ENCODE assay signal across 2 cellular contexts in the genomic region with DNA sequence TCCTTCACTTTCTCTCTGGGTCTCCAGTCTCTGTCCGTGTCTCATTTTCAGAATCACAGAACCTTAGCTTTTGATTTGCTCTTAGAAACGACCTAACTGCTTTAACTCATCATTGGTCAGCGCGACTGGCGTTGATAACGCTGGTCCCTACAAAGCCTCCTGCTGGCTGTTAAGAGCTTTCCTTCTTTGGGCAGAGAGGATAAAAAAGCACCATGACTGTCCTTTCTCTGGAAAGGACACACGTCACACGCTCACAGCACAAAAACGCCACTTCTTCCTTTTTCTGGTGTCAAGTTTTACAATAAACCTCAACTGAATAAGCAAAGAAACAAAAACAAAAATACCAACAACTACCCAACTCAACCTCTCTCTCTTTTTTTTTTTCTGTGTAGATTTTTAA.
TF ChIP-seq lines count a peak whose summit lies in the region.

No MANE protein-coding gene starts in this region.

TF ChIP-seq in GM23338, 12 proteins besides CTCF, POLR2A, EP300 and RAD21 (continues in another document):
- TF ChIP-seq, protein P1, sequence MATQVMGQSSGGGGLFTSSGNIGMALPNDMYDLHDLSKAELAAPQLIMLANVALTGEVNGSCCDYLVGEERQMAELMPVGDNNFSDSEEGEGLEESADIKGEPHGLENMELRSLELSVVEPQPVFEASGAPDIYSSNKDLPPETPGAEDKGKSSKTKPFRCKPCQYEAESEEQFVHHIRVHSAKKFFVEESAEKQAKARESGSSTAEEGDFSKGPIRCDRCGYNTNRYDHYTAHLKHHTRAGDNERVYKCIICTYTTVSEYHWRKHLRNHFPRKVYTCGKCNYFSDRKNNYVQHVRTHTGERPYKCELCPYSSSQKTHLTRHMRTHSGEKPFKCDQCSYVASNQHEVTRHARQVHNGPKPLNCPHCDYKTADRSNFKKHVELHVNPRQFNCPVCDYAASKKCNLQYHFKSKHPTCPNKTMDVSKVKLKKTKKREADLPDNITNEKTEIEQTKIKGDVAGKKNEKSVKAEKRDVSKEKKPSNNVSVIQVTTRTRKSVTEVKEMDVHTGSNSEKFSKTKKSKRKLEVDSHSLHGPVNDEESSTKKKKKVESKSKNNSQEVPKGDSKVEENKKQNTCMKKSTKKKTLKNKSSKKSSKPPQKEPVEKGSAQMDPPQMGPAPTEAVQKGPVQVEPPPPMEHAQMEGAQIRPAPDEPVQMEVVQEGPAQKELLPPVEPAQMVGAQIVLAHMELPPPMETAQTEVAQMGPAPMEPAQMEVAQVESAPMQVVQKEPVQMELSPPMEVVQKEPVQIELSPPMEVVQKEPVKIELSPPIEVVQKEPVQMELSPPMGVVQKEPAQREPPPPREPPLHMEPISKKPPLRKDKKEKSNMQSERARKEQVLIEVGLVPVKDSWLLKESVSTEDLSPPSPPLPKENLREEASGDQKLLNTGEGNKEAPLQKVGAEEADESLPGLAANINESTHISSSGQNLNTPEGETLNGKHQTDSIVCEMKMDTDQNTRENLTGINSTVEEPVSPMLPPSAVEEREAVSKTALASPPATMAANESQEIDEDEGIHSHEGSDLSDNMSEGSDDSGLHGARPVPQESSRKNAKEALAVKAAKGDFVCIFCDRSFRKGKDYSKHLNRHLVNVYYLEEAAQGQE (IDR thresholded peaks at IDR 0.05; ENCODE audit: unreplicated experiment) = no peak
- no peak for TF ChIP-seq ZNF114 (CRISPR knock-in tag; IDR thresholded peaks at IDR 0.05)
- no peak for TF ChIP-seq CREB1 (CRISPR knock-in tag; IDR thresholded peaks at IDR 0.05; ENCODE audit: low read depth)
- no peak for TF ChIP-seq STAT1 (IDR thresholded peaks at IDR 0.05; ENCODE audit: unreplicated experiment)
- TF ChIP-seq, protein P2, sequence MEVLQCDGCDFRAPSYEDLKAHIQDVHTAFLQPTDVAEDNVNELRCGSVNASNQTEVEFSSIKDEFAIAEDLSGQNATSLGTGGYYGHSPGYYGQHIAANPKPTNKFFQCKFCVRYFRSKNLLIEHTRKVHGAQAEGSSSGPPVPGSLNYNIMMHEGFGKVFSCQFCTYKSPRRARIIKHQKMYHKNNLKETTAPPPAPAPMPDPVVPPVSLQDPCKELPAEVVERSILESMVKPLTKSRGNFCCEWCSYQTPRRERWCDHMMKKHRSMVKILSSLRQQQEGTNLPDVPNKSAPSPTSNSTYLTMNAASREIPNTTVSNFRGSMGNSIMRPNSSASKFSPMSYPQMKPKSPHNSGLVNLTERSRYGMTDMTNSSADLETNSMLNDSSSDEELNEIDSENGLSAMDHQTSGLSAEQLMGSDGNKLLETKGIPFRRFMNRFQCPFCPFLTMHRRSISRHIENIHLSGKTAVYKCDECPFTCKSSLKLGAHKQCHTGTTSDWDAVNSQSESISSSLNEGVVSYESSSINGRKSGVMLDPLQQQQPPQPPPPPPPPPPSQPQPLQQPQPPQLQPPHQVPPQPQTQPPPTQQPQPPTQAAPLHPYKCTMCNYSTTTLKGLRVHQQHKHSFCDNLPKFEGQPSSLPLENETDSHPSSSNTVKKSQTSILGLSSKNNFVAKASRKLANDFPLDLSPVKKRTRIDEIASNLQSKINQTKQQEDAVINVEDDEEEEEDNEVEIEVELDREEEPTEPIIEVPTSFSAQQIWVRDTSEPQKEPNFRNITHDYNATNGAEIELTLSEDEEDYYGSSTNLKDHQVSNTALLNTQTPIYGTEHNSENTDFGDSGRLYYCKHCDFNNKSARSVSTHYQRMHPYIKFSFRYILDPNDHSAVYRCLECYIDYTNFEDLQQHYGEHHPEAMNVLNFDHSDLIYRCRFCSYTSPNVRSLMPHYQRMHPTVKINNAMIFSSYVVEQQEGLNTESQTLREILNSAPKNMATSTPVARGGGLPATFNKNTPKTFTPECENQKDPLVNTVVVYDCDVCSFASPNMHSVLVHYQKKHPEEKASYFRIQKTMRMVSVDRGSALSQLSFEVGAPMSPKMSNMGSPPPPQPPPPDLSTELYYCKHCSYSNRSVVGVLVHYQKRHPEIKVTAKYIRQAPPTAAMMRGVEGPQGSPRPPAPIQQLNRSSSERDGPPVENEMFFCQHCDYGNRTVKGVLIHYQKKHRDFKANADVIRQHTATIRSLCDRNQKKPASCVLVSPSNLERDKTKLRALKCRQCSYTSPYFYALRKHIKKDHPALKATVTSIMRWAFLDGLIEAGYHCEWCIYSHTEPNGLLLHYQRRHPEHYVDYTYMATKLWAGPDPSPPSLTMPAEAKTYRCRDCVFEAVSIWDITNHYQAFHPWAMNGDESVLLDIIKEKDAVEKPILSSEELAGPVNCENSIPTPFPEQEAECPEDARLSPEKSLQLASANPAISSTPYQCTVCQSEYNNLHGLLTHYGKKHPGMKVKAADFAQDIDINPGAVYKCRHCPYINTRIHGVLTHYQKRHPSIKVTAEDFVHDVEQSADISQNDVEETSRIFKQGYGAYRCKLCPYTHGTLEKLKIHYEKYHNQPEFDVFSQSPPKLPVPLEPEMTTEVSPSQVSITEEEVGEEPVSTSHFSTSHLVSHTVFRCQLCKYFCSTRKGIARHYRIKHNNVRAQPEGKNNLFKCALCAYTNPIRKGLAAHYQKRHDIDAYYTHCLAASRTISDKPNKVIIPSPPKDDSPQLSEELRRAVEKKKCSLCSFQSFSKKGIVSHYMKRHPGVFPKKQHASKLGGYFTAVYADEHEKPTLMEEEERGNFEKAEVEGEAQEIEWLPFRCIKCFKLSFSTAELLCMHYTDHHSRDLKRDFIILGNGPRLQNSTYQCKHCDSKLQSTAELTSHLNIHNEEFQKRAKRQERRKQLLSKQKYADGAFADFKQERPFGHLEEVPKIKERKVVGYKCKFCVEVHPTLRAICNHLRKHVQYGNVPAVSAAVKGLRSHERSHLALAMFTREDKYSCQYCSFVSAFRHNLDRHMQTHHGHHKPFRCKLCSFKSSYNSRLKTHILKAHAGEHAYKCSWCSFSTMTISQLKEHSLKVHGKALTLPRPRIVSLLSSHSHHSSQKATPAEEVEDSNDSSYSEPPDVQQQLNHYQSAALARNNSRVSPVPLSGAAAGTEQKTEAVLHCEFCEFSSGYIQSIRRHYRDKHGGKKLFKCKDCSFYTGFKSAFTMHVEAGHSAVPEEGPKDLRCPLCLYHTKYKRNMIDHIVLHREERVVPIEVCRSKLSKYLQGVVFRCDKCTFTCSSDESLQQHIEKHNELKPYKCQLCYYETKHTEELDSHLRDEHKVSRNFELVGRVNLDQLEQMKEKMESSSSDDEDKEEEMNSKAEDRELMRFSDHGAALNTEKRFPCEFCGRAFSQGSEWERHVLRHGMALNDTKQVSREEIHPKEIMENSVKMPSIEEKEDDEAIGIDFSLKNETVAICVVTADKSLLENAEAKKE (CRISPR knock-in tag; IDR thresholded peaks at IDR 0.05) = no peak
- no peak for TF ChIP-seq EZH2 (IDR thresholded peaks at IDR 0.05; ENCODE audit: low read depth, unreplicated experiment)
- TF ChIP-seq POLR2AphosphoS5 (IDR thresholded peaks at IDR 0.05; ENCODE audit: low read depth) = no peak
- TF ChIP-seq, protein P3, sequence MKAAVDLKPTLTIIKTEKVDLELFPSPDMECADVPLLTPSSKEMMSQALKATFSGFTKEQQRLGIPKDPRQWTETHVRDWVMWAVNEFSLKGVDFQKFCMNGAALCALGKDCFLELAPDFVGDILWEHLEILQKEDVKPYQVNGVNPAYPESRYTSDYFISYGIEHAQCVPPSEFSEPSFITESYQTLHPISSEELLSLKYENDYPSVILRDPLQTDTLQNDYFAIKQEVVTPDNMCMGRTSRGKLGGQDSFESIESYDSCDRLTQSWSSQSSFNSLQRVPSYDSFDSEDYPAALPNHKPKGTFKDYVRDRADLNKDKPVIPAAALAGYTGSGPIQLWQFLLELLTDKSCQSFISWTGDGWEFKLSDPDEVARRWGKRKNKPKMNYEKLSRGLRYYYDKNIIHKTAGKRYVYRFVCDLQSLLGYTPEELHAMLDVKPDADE (IDR thresholded peaks at IDR 0.05) = no peak
- no peak for TF ChIP-seq NANOG (IDR thresholded peaks at IDR 0.05; ENCODE audit: borderline replicate concordance)
- no peak for TF ChIP-seq JUNB (IDR thresholded peaks at IDR 0.05; ENCODE audit: unreplicated experiment)

TF ChIP-seq in SK-N-SH, 30 proteins besides CTCF, POLR2A, EP300 and RAD21:
- TF ChIP-seq FOXM1 (IDR thresholded peaks at IDR 0.05; ENCODE audit: low read depth) = no peak
- TF ChIP-seq, protein P1 (IDR thresholded peaks at IDR 0.05; ENCODE audit: low read depth, low read length) = no peak
- TF ChIP-seq RXRA (IDR thresholded peaks at IDR 0.05; ENCODE audit: borderline replicate concordance, low read depth) = no peak
- no peak for TF ChIP-seq CHD2 (IDR thresholded peaks at IDR 0.05; ENCODE audit: low read length, partially characterized antibody)
- TF ChIP-seq, protein P4, sequence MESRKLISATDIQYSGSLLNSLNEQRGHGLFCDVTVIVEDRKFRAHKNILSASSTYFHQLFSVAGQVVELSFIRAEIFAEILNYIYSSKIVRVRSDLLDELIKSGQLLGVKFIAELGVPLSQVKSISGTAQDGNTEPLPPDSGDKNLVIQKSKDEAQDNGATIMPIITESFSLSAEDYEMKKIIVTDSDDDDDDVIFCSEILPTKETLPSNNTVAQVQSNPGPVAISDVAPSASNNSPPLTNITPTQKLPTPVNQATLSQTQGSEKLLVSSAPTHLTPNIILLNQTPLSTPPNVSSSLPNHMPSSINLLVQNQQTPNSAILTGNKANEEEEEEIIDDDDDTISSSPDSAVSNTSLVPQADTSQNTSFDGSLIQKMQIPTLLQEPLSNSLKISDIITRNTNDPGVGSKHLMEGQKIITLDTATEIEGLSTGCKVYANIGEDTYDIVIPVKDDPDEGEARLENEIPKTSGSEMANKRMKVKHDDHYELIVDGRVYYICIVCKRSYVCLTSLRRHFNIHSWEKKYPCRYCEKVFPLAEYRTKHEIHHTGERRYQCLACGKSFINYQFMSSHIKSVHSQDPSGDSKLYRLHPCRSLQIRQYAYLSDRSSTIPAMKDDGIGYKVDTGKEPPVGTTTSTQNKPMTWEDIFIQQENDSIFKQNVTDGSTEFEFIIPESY (IDR thresholded peaks at IDR 0.05; ENCODE audit: borderline replicate concordance, low read depth) = no peak
- TF ChIP-seq TEAD4 (IDR thresholded peaks at IDR 0.05; ENCODE audit: borderline replicate concordance, insufficient read depth) = no peak
- no peak for TF ChIP-seq EZH2phosphoT487 (IDR thresholded peaks at IDR 0.05; ENCODE audit: borderline replicate concordance, low read depth)
- TF ChIP-seq POLR2AphosphoS5 (IDR thresholded peaks at IDR 0.05; ENCODE audit: low read depth, low read length) = no peak
- TF ChIP-seq TCF12 (IDR thresholded peaks at IDR 0.05) = no peak
